Comparison of ENCODE assay signal across 19 cellular contexts in genomic region chr10:80737209-80737608, GRCh38.
DNase-seq lines count a peak whose midpoint lies in the region; ATAC-seq, FAIRE-seq and TF ChIP-seq lines count a peak whose summit lies in the region.
"Had no signal": no experiment of that assay in that cellular context is flagged by ENCODE, and none has a peak within 500 bp of the region (broad histone marks: within the 10 kb centered on the region; RNA-seq: fewer than 3 reads in every experiment).

No MANE protein-coding gene starts in this region.

- no peak overlapping the region for H3K4ac ChIP-seq in H9 (ENCODE audit: low read depth, low read length)
- H3K4ac ChIP-seq in mesendoderm (ENCODE audit: low read depth, low read length) = peak overlapping the region; percentile 81

- no peaks in the 10 kb centered on the region for H3K79me1 ChIP-seq in H9 (ENCODE audit: insufficient read depth, low read depth, low read length, poor library complexity, severe bottlenecking)
- no peaks in the 10 kb centered on the region for H3K79me1 ChIP-seq in mesendoderm (ENCODE audit: low read length)

- H3K27ac Mint-ChIP-seq in H9 (peak overlapping the region; percentile 61 to 89 (median 87); a peak in 4 of 7 replicates), astrocyte (ENCODE audit: unreplicated experiment) (peak overlapping the region; percentile 23)
- no peak overlapping the region for H3K27ac Mint-ChIP-seq in activated CD4-positive, alpha-beta T cell treated with anti-CD3 and anti-CD28 coated beads for 36 hours
- H3K27ac Mint-ChIP-seq: CD4-positive, alpha-beta T cell; IgD-negative memory B cell had no signal

- H4K5ac ChIP-seq in H9 (ENCODE audit: insufficient read length, low read depth, low read length) = no peak overlapping the region
- H4K5ac ChIP-seq in mesendoderm (ENCODE audit: low read length) = no peak overlapping the region

- WGBS in H9 (ENCODE audit: extremely low coverage, insufficient read length, low lambda C conversion rate) = no CpG with 5 or more reads among the region's 2 CpGs
- no CpG with 5 or more reads among the region's 2 CpGs for WGBS in mesendoderm (ENCODE audit: extremely low coverage, insufficient coverage, low lambda C conversion rate)

- no peak overlapping the region for H3K27ac ChIP-seq in BLaER1 treated with 17β-estradiol and CSF1 and Interleukin-3, amounts not matched to agents 10 nM and 100 nM
- H3K27ac ChIP-seq in H9 (ENCODE audit: insufficient read length, low read depth, low read length) (no peak overlapping the region), astrocyte (ENCODE audit: low read depth, low read length) (no peak overlapping the region), mesendoderm (ENCODE audit: low read depth, low read length) (peak overlapping the region; percentile 90)
- H3K27ac ChIP-seq: HL-60, KMS-11 had no signal

- DNase-seq in H9 (no peak), astrocyte (ENCODE audit: low read depth) (no peak), mesendoderm (peak; percentile 54), NCI-H345 treated with DMSO at 0.1 percent for 48 hours (lab: John Stamatoyannopoulos, UW; ENCODE audit: unreplicated experiment) (no peak)
- DNase-seq in activated CD4-positive, alpha-beta T cell treated with anti-CD3 and anti-CD28 coated beads for 36 hours = no peak
- DNase-seq: 8988T; AML-193; C1 segment of cervical spinal cord; CD4-positive, alpha-beta T cell; DMS79 treated with DMSO at 0.1 percent for 48 hours; EL had no signal

- H2AFZ ChIP-seq in H9 (ENCODE audit: low read length) (no peak overlapping the region), astrocyte (ENCODE audit: low read depth, low read length) (no peak overlapping the region)

- H3K4me1 Mint-ChIP-seq in H9 (peaks cover 50 to 52% of the 10 kb centered on the region in 2 experiments), astrocyte (ENCODE audit: low read depth, unreplicated experiment) (peaks cover 2% of the 10 kb centered on the region)
- no peaks in the 10 kb centered on the region for H3K4me1 Mint-ChIP-seq in activated CD4-positive, alpha-beta T cell treated with anti-CD3 and anti-CD28 coated beads for 36 hours
- H3K4me1 Mint-ChIP-seq: IgD-negative memory B cell had no signal

- POLR2A ChIA-PET in activated CD4-positive, alpha-beta T cell treated with anti-CD3 and anti-CD28 coated beads for 36 hours (lab: Charles Lee) = no interaction called here

- peak overlapping the region; percentile 45 for H2BK20ac ChIP-seq in H9 (ENCODE audit: low read depth, low read length, poor library complexity, severe bottlenecking)

- no peaks in the 10 kb centered on the region for H3K36me3 ChIP-seq in BLaER1 treated with 17β-estradiol and CSF1 and Interleukin-3, amounts not matched to agents 10 nM and 100 nM
- H3K36me3 ChIP-seq in astrocyte (ENCODE audit: insufficient read depth, low read length) = no peaks in the 10 kb centered on the region
- H3K36me3 ChIP-seq in mesendoderm (ENCODE audit: control insufficient read depth, insufficient read depth, low read length) = no peaks in the 10 kb centered on the region

- no peak overlapping the region for H3K18ac ChIP-seq in H9 (ENCODE audit: insufficient read length, low read depth, low read length)
- peak overlapping the region; percentile 95 for H3K18ac ChIP-seq in mesendoderm (ENCODE audit: low read length)

- H3K27me3 Mint-ChIP-seq in H9 (ENCODE audit: low read depth) = no peaks in the 10 kb centered on the region
- peaks cover 3% of the 10 kb centered on the region for H3K27me3 Mint-ChIP-seq in astrocyte (ENCODE audit: low read depth, unreplicated experiment)
- H3K27me3 Mint-ChIP-seq in activated CD4-positive, alpha-beta T cell treated with anti-CD3 and anti-CD28 coated beads for 36 hours = peaks cover 11% of the 10 kb centered on the region

- H3K4me2 ChIP-seq in BLaER1 treated with 17β-estradiol and CSF1 and Interleukin-3, amounts not matched to agents 10 nM and 100 nM = peak overlapping the region in 7 of 11 experiments; percentile 2 to 47 (median 20); a peak in 8 of 22 replicates
- H3K4me2 ChIP-seq in H9 (ENCODE audit: insufficient read depth, insufficient read length, low read length) = no peak overlapping the region
- H3K4me2 ChIP-seq in astrocyte (ENCODE audit: low read length) = no peak overlapping the region
- no peak overlapping the region for H3K4me2 ChIP-seq in mesendoderm (ENCODE audit: low read length)
- H3K4me2 ChIP-seq: KMS-11 had no signal

- H2BK12ac ChIP-seq in H9 (ENCODE audit: insufficient read length, low read depth, low read length) = no peak overlapping the region

- FAIRE-seq in astrocyte (lab: Jason Lieb, UNC) = no peak
- FAIRE-seq: G401.6, GM12891 had no signal

- H3K23me2 ChIP-seq in H9 (ENCODE audit: insufficient read length, low read depth, low read length, poor library complexity, severe bottlenecking) = no peaks in the 10 kb centered on the region

- no peaks in the 10 kb centered on the region for H3K9me3 ChIP-seq in BLaER1 treated with 17β-estradiol and CSF1 and Interleukin-3, amounts not matched to agents 10 nM and 100 nM (replicated peaks in 1 of 11)
- H3K9me3 ChIP-seq in H9 (ENCODE audit: control insufficient read depth, low read depth, low read length) = no peaks in the 10 kb centered on the region
- H3K9me3 ChIP-seq in astrocyte (ENCODE audit: insufficient read depth, low read depth, low read length) = no peaks in the 10 kb centered on the region

- H3K79me2 ChIP-seq in H9 (ENCODE audit: insufficient read depth, low read length) = no peaks in the 10 kb centered on the region
- H3K79me2 ChIP-seq in astrocyte (ENCODE audit: insufficient read depth, low read length) = no peaks in the 10 kb centered on the region
- H3K79me2 ChIP-seq in mesendoderm (ENCODE audit: control insufficient read depth, insufficient read depth, low read length) = no peaks in the 10 kb centered on the region

- H3K36me3 Mint-ChIP-seq in H9 (ENCODE audit: insufficient read depth in 1 of 3, low read depth in 3 of 3) (no peaks in the 10 kb centered on the region; a peak in 1 of 7 replicates), astrocyte (ENCODE audit: low read depth, unreplicated experiment) (no peaks in the 10 kb centered on the region)
- no peaks in the 10 kb centered on the region for H3K36me3 Mint-ChIP-seq in activated CD4-positive, alpha-beta T cell treated with anti-CD3 and anti-CD28 coated beads for 36 hours (ENCODE audit: low read depth)
- H3K36me3 Mint-ChIP-seq: IgD-negative memory B cell had no signal

- H2BK120ac ChIP-seq in H9 (ENCODE audit: low read depth, low read length, poor library complexity, severe bottlenecking) (no peak overlapping the region), mesendoderm (ENCODE audit: low read depth, low read length) (peak overlapping the region; percentile 98)

- H3K4me3 Mint-ChIP-seq in H9 (no peak overlapping the region), astrocyte (ENCODE audit: unreplicated experiment) (no peak overlapping the region)
- H3K4me3 Mint-ChIP-seq in activated CD4-positive, alpha-beta T cell treated with anti-CD3 and anti-CD28 coated beads for 36 hours = no peak overlapping the region
- H3K4me3 Mint-ChIP-seq: CD4-positive, alpha-beta T cell; IgD-negative memory B cell had no signal

- H4K91ac ChIP-seq in H9 (ENCODE audit: insufficient read length, low read depth, low read length) = no peak overlapping the region

- CTCF ChIA-PET in activated CD4-positive, alpha-beta T cell treated with anti-CD3 and anti-CD28 coated beads for 36 hours (lab: Charles Lee) = no interaction called here

- H4K8ac ChIP-seq in H9 (replicated peaks; ENCODE audit: insufficient read length, low read depth, low read length) (no peak overlapping the region), mesendoderm (ENCODE audit: low read depth, low read length) (no peak overlapping the region)

- H2BK5ac ChIP-seq in H9 (ENCODE audit: insufficient read length, low read length) (no peak overlapping the region), mesendoderm (ENCODE audit: low read length) (peak overlapping the region; percentile 93)

- H2BK15ac ChIP-seq in H9 (ENCODE audit: low read depth, low read length) = no peak overlapping the region
- H2BK15ac ChIP-seq in mesendoderm (replicated peaks; ENCODE audit: low read depth) = peak overlapping the region; percentile 94

- H3K9me3 Mint-ChIP-seq in H9 (no peaks in the 10 kb centered on the region; a peak in 1 of 5 replicates), astrocyte (ENCODE audit: unreplicated experiment) (no peaks in the 10 kb centered on the region)
- H3K9me3 Mint-ChIP-seq in activated CD4-positive, alpha-beta T cell treated with anti-CD3 and anti-CD28 coated beads for 36 hours (ENCODE audit: low read depth) = no peaks in the 10 kb centered on the region
- H3K9me3 Mint-ChIP-seq: CD4-positive, alpha-beta T cell had no signal

- H3K56ac ChIP-seq in H9 (ENCODE audit: insufficient read length, low read depth, low read length) (no peak overlapping the region), mesendoderm (ENCODE audit: low read length) (peak overlapping the region; percentile 66)

- H3K23ac ChIP-seq in H9 (ENCODE audit: insufficient read length, low read depth, low read length) (no peak overlapping the region), mesendoderm (ENCODE audit: low read length) (no peak overlapping the region)

- H3K14ac ChIP-seq in H9 (ENCODE audit: insufficient read depth, low read length) = no peak overlapping the region

- H2AK5ac ChIP-seq in H9 (ENCODE audit: insufficient read length, low read length) = no peak overlapping the region
- no peak overlapping the region for H2AK5ac ChIP-seq in mesendoderm (ENCODE audit: low read length)

- H3K27me3 ChIP-seq in BLaER1 treated with 17β-estradiol and CSF1 and Interleukin-3, amounts not matched to agents 10 nM and 100 nM = no peaks in the 10 kb centered on the region
- H3K27me3 ChIP-seq in H9 (ENCODE audit: insufficient read depth, low read length) (no peaks in the 10 kb centered on the region), astrocyte (ENCODE audit: insufficient read depth, low read length) (no peaks in the 10 kb centered on the region), mesendoderm (ENCODE audit: insufficient read depth, low read length, poor library complexity) (no peaks in the 10 kb centered on the region)

- H4K20me1 ChIP-seq in BLaER1 treated with 17β-estradiol and CSF1 and Interleukin-3, amounts not matched to agents 10 nM and 100 nM = no peaks in the 10 kb centered on the region
- no peaks in the 10 kb centered on the region for H4K20me1 ChIP-seq in H9 (ENCODE audit: control insufficient read depth, insufficient read depth, insufficient read length)
- no peaks in the 10 kb centered on the region for H4K20me1 ChIP-seq in astrocyte (ENCODE audit: insufficient read depth, low read length)

- no peak overlapping the region for H3K4me3 ChIP-seq in BLaER1 treated with 17β-estradiol and CSF1 and Interleukin-3, amounts not matched to agents 10 nM and 100 nM
- H3K4me3 ChIP-seq in astrocyte (ENCODE audit: insufficient read depth, low read depth, low read length) = no peak overlapping the region
- no peak overlapping the region for H3K4me3 ChIP-seq in mesendoderm (ENCODE audit: low read length)

- ATAC-seq in GM18502 (IDR thresholded peaks at IDR 0.05; ENCODE audit: poor library complexity, unreplicated experiment) = no peak
- ATAC-seq in activated CD4-positive, alpha-beta T cell treated with anti-CD3 and anti-CD28 coated beads for 36 hours = no peak
- ATAC-seq: HCT116 had no signal

- no peak overlapping the region for H3T11ph ChIP-seq in H9 (ENCODE audit: low read length)

- TF ChIP-seq CTCF in H9 (conservative IDR thresholded peaks at IDR 0.05) (no peak), astrocyte (IDR thresholded peaks at IDR 0.05; ENCODE audit: insufficient read depth, low read depth, low read length) (no peak)

- intact Hi-C loops in activated CD4-positive, alpha-beta T cell treated with anti-CD3 and anti-CD28 coated beads for 36 hours (cut with DNase I, micrococcal nuclease) = no loop called here

- H3K9ac ChIP-seq in BLaER1 treated with 17β-estradiol and CSF1 and Interleukin-3, amounts not matched to agents 10 nM and 100 nM = no peak overlapping the region
- H3K9ac ChIP-seq in H9 (ENCODE audit: extremely low read depth, insufficient read length, low read length) (no peak overlapping the region), astrocyte (ENCODE audit: low read length) (no peak overlapping the region), mesendoderm (ENCODE audit: low read length) (no peak overlapping the region)
- H3K9ac ChIP-seq: KMS-11 had no signal

- peaks cover 0 to 10% (median 4%) of the 10 kb centered on the region in 10 experiments; a peak in 5 of 20 replicates for H3K4me1 ChIP-seq in BLaER1 treated with 17β-estradiol and CSF1 and Interleukin-3, amounts not matched to agents 10 nM and 100 nM
- peaks cover 5% of the 10 kb centered on the region; the same call in 1 of the 2 replicates for H3K4me1 ChIP-seq in H9 (ENCODE audit: insufficient read depth, low read length)
- no peaks in the 10 kb centered on the region for H3K4me1 ChIP-seq in astrocyte (ENCODE audit: insufficient read depth, low read length)
- H3K4me1 ChIP-seq in mesendoderm (ENCODE audit: control insufficient read depth, low read depth, low read length) = peaks cover 6% of the 10 kb centered on the region

Comparison
In these comparisons a context has a peak if more than half of its experiments do, and no peak if none do; other contexts are left out.
1. H3K4me2 ChIP-seq: peak in BLaER1 treated with 17β-estradiol and CSF1 and Interleukin-3, amounts not matched to agents 10 nM and 100 nM (7 of 11); none in H9 (single experiment), astrocyte (single experiment) and mesendoderm (single experiment).